Comparison of ENCODE assay signal across 29 cellular contexts in the genomic region with DNA sequence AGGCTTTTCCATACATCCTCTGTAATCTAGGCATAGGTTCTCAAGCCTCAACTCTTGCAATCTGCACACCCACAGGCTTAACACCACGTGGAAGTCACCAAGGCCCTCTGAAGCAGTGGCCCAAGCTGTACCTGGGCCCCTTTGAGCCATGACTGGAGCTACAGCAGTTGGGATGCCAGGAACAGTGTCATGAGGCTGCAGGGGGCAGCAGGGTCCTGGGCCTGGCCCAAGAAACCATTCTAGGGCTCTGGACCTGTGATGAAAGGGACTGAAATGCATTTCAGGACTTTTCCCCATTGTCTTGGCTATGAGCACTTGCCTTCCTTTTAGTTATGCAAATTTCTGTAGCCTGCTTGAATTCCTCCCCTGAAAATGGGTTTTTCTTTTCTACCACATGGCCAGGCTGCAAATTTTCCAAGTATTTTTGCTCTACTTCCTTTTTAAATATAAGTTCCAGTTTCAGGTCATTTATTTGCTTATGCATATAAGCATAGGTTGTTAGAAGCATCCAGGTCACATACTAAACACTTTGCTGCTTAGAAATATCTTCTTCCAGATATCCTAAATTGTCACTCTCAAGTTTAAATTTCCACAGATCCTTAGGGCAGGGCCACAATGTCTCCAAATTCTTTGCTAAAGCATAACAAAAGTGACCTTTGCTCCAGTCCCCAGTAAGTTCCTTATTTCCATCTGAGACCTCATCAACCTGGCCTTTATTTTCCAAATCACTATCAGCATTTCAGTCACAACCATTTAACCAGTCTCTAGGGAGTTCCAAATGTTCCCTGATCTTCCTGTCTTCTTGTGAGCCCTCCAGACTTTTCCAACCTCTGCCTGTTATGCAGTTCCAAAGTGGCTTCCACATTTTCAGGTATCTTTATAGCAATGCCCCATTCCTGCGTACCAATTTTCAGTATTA.
"Had no signal": no experiment of that assay in that cellular context is flagged by ENCODE, and none has a peak within 500 bp of the region (broad histone marks: within the 10 kb centered on the region; RNA-seq: fewer than 3 reads in every experiment).

No MANE protein-coding gene starts in this region.

- H3K27ac ChIP-seq: adrenal gland, ascending aorta, brain microvascular endothelial cell, hepatocyte, left lung, testis, vagina had no signal

- H3K27ac Mint-ChIP-seq: activated B cell treated with CpG ODN at 0.5 μM for 24 hours; activated CD4-positive, alpha-beta T cell treated with anti-CD3 and anti-CD28 coated beads for 36 hours; activated naive CD8-positive, alpha-beta T cell; activated T-helper 2 cell treated with anti-CD3 and anti-CD28 coated beads, Interferon-gamma antibody, Interleukin-2, Interleukin-4, amounts not matched to agents 10 μg/mL and 5 μg/mL and 100 μg/mL, durations not matched to agents 14 hours and 24 hours and 36 hours; natural killer cell treated with Interleukin-12 subunit alpha and Interleukin-12 subunit beta and Interleukin-15 and Interleukin-18, amount 100 ng/mL, for 72 hours; progenitor cell of endocrine pancreas; T-helper 2 cell treated with Interferon-gamma antibody and Interleukin-4, amounts not matched to agents 5 μg/mL and 100 μg/mL, for 36 hours had no signal

- H3K9me3 ChIP-seq: adrenal gland, ascending aorta, testis, vagina had no signal

- H3K27me3 ChIP-seq: adrenal gland, ascending aorta, brain microvascular endothelial cell, hepatocyte, left lung, testis, vagina had no signal

- DNase-seq: activated B cell treated with CpG ODN at 0.5 μM for 24 hours; activated CD4-positive, alpha-beta T cell treated with anti-CD3 and anti-CD28 coated beads for 36 hours; activated CD4-positive, alpha-beta T cell treated with anti-CD3 and anti-CD28 coated beads, Interleukin-2, amount 50 U/mL, for 4 hours; activated CD8-positive, alpha-beta memory T cell treated with anti-CD3 and anti-CD28 coated beads for 24 hours; activated CD8-positive, alpha-beta memory T cell treated with anti-CD3 and anti-CD28 coated beads, Interleukin-2, amount 50 U/mL, for 48 hours; activated naive CD4-positive, alpha-beta T cell; activated T-cell treated with anti-CD3 and anti-CD28 coated beads, Interleukin-2, amount 50 U/mL, for 4 hours; adrenal gland; brain microvascular endothelial cell; caudate nucleus; dermis blood vessel endothelial cell; effector CD8-positive, alpha-beta T cell; glutamatergic neuron; kidney glomerular epithelial cell; left lung; mammary epithelial cell; retina; stimulated activated CD4-positive, alpha-beta T cell treated with anti-CD3 and anti-CD28 coated beads, Interleukin-2, amount 100 ng/mL, for 48 hours; stimulated activated naive CD4-positive, alpha-beta T cell; testis; trophoblast cell had no signal

- H3K27me3 Mint-ChIP-seq: activated CD4-positive, alpha-beta T cell treated with anti-CD3 and anti-CD28 coated beads for 36 hours; activated naive CD8-positive, alpha-beta T cell; progenitor cell of endocrine pancreas had no signal

- H3K4me3 Mint-ChIP-seq: activated B cell treated with CpG ODN at 0.5 μM for 24 hours; activated CD4-positive, alpha-beta T cell treated with anti-CD3 and anti-CD28 coated beads for 36 hours; activated naive CD8-positive, alpha-beta T cell; activated T-cell treated with anti-CD3 and anti-CD28 coated beads, Interleukin-2, amount 50 U/mL, for 4 hours; natural killer cell treated with Interleukin-12 subunit alpha and Interleukin-12 subunit beta and Interleukin-15 and Interleukin-18, amount 100 ng/mL, for 72 hours; T-helper 2 cell treated with Interferon-gamma antibody and Interleukin-4, amounts not matched to agents 5 μg/mL and 100 μg/mL, for 36 hours had no signal

- H3K4me1 Mint-ChIP-seq: activated B cell treated with CpG ODN at 0.5 μM for 24 hours; activated CD4-positive, alpha-beta T cell treated with anti-CD3 and anti-CD28 coated beads for 36 hours had no signal

- H3K36me3 ChIP-seq: adrenal gland, ascending aorta, brain microvascular endothelial cell, left lung, vagina had no signal

- H3K4me1 ChIP-seq: adrenal gland, ascending aorta, left lung, testis, vagina had no signal

- H3K4me3 ChIP-seq: adrenal gland, ascending aorta, hepatocyte, left lung, testis, vagina had no signal

- ATAC-seq: activated CD4-positive, alpha-beta T cell treated with anti-CD3 and anti-CD28 coated beads for 36 hours; activated T-cell treated with anti-CD3 and anti-CD28 coated beads, Interleukin-2, amount 50 U/mL, for 4 hours; left lung; natural killer cell treated with Interleukin-12 subunit alpha and Interleukin-12 subunit beta and Interleukin-15 and Interleukin-18, amount 100 ng/mL, for 72 hours had no signal
